Comparison of ENCODE assay signal across 23 cellular contexts in genomic region chr11:102364991-102365390, GRCh38. TPM values are rescaled to one million over a fixed set of nuclear protein-coding genes. Genes with fewer than 3 reads are reported as not detected.
"Had no signal": no experiment of that assay in that cellular context is flagged by ENCODE, and none has a peak within 500 bp of the region (broad histone marks: within the 10 kb centered on the region; RNA-seq: fewer than 3 reads in every experiment).

No MANE protein-coding gene starts in this region.

- ATAC-seq: activated CD4-positive, alpha-beta T cell treated with anti-CD3 and anti-CD28 coated beads for 36 hours; gastroesophageal sphincter; left ventricle myocardium superior; WTC11 had no signal

- DNase-seq: activated CD4-positive, alpha-beta memory T cell treated with anti-CD3 and anti-CD28 coated beads for 36 hours; activated CD4-positive, alpha-beta T cell treated with anti-CD3 and anti-CD28 coated beads for 36 hours; activated effector memory CD4-positive, alpha-beta T cell treated with anti-CD3 and anti-CD28 coated beads, Interleukin-2, amount 50 U/mL, for 16 hours; activated naive CD4-positive, alpha-beta T cell treated with anti-CD3 and anti-CD28 coated beads, Interleukin-2, amount 50 U/mL, for 16 hours; activated T-cell treated with anti-CD3 and anti-CD28 coated beads, Interleukin-2, amount 50 U/mL, for 1 hour; amniotic stem cell; dermis blood vessel endothelial cell; effector memory CD4-positive, alpha-beta T cell; left ventricle myocardium superior; mesenchymal stem cell; nephron progenitor cell; nucleus accumbens; retina; spleen; stimulated activated CD4-positive, alpha-beta T cell treated with anti-CD3 and anti-CD28 coated beads, Interleukin-4, amount 100 ng/mL, for 4 hours; stimulated activated naive CD4-positive, alpha-beta T cell treated with Interleukin-2 at 50 U/mL for 16 hours; substantia nigra had no signal

- FAIRE-seq: endothelial cell of umbilical vein, TTC549, urothelium cell line had no signal

- H3K4me1 Mint-ChIP-seq: WTC11 had no signal

- H3K27me3 Mint-ChIP-seq: activated CD4-positive, alpha-beta memory T cell treated with anti-CD3 and anti-CD28 coated beads for 36 hours; activated CD4-positive, alpha-beta T cell treated with anti-CD3 and anti-CD28 coated beads for 36 hours had no signal

- H3K9me3 Mint-ChIP-seq: activated CD4-positive, alpha-beta memory T cell treated with anti-CD3 and anti-CD28 coated beads for 36 hours; WTC11 had no signal

- H3K4me3 Mint-ChIP-seq: activated CD4-positive, alpha-beta memory T cell treated with anti-CD3 and anti-CD28 coated beads for 36 hours; activated CD4-positive, alpha-beta T cell treated with anti-CD3 and anti-CD28 coated beads for 36 hours; nephron progenitor cell; WTC11 had no signal

- H3K27ac Mint-ChIP-seq: activated CD4-positive, alpha-beta memory T cell treated with anti-CD3 and anti-CD28 coated beads for 36 hours; activated CD4-positive, alpha-beta T cell treated with anti-CD3 and anti-CD28 coated beads for 36 hours; nephron progenitor cell; WTC11 had no signal

RNA-seq across cellular contexts. Expression of gene BIRC3, which starts 47.7 kb away (rescaled TPM):
- polyA plus RNA-seq: cardiac muscle cell had no signal
